11 cellular contexts compared by ENCODE assay signal in genomic region chr19:51607077-51607476, GRCh38. TPM values are rescaled to one million over a fixed set of nuclear protein-coding genes. Genes with fewer than 3 reads are reported as not detected.
A peak's percentile ranks its signal among the peaks of the same experiment; 100 is the strongest.
DNase-seq lines count a peak whose midpoint lies in the region; ATAC-seq and TF ChIP-seq lines count a peak whose summit lies in the region.
"Had no signal": no experiment of that assay in that cellular context is flagged by ENCODE, and none has a peak within 500 bp of the region (broad histone marks: within the 10 kb centered on the region; RNA-seq: fewer than 3 reads in every experiment).

No MANE protein-coding gene starts in this region.

- H3K36me3 ChIP-seq in GM06990 (ENCODE audit: control insufficient read depth, insufficient read depth, low read length) (no peaks in the 10 kb centered on the region), sigmoid colon (no peaks in the 10 kb centered on the region)

- CTCF ChIA-PET in activated CD8-positive, alpha-beta T cell treated with anti-CD3 and anti-CD28 coated beads for 36 hours (lab: Charles Lee) = interaction anchor here (1.4 to 2.7 kb wide), 3 partner anchors 33 to 53 kb away, joined by 3 to 9 read pairs (median 5); no protein-coding TSS in a partner anchor

- TF ChIP-seq CTCF in GM06990 (IDR thresholded peaks at IDR 0.05; ENCODE audit: insufficient read depth, low read length, poor library complexity, severe bottlenecking) = no peak
- no peak for TF ChIP-seq CTCF in activated CD8-positive, alpha-beta T cell treated with anti-CD3 and anti-CD28 coated beads for 36 hours (IDR thresholded peaks at IDR 0.05)
- no peak for TF ChIP-seq CTCF in sigmoid colon (IDR thresholded peaks at IDR 0.05)

- H3K4me3 ChIP-seq in GM06990 (replicated peaks; ENCODE audit: low read depth, low read length) = no peak overlapping the region
- no peak overlapping the region for H3K4me3 ChIP-seq in sigmoid colon
- H3K4me3 ChIP-seq: coronary artery had no signal

- no peak overlapping the region for H3K27ac Mint-ChIP-seq in activated CD8-positive, alpha-beta T cell treated with anti-CD3 and anti-CD28 coated beads for 36 hours
- H3K27ac Mint-ChIP-seq: T-cell had no signal

- peak; percentile 81 for DNase-seq in GM06990 (ENCODE audit: extremely low read depth, insufficient read length)
- peak; percentile 71 for DNase-seq in activated CD8-positive, alpha-beta T cell treated with anti-CD3 and anti-CD28 coated beads for 36 hours
- no peak for DNase-seq in SW480 (ENCODE audit: low spot score)
- no peak for DNase-seq in LoVo (ENCODE audit: low spot score)
- DNase-seq in ACHN = no peak
- no peak for DNase-seq in sigmoid colon
- DNase-seq: IMR-90 had no signal

- no peaks in the 10 kb centered on the region for H3K9me3 ChIP-seq in sigmoid colon

- ATAC-seq in GM19372 (IDR thresholded peaks at IDR 0.05; ENCODE audit: low read depth, unreplicated experiment) = peak; percentile 98
- ATAC-seq in HG03066 (IDR thresholded peaks at IDR 0.05; ENCODE audit: low read depth, unreplicated experiment) = peak; percentile 93
- peak; percentile 92 for ATAC-seq in activated CD8-positive, alpha-beta T cell treated with anti-CD3 and anti-CD28 coated beads for 36 hours

- H3K4me1 Mint-ChIP-seq in activated CD8-positive, alpha-beta T cell treated with anti-CD3 and anti-CD28 coated beads for 36 hours (ENCODE audit: low read depth) = peaks cover 15% of the 10 kb centered on the region

- POLR2A ChIA-PET in activated CD8-positive, alpha-beta T cell treated with anti-CD3 and anti-CD28 coated beads for 36 hours (lab: Charles Lee) = no interaction called here

- no peak overlapping the region for H3K4me3 Mint-ChIP-seq in activated CD8-positive, alpha-beta T cell treated with anti-CD3 and anti-CD28 coated beads for 36 hours
- H3K4me3 Mint-ChIP-seq: T-cell had no signal

- intact Hi-C loops in activated CD8-positive, alpha-beta T cell treated with anti-CD3 and anti-CD28 coated beads for 36 hours (cut with micrococcal nuclease) = no loop called here
- intact Hi-C loops in sigmoid colon (cut with DNase I) = no loop called here

- peaks cover 2% of the 10 kb centered on the region for H3K36me3 Mint-ChIP-seq in activated CD8-positive, alpha-beta T cell treated with anti-CD3 and anti-CD28 coated beads for 36 hours (ENCODE audit: low read depth)

- H3K4me1 ChIP-seq in sigmoid colon = no peaks in the 10 kb centered on the region

- no peak overlapping the region for H3K27ac ChIP-seq in sigmoid colon
- H3K27ac ChIP-seq: coronary artery had no signal

- in situ Hi-C loops in ACHN (cut with HindIII; ENCODE audit: low pct_ligation_motif_present, low pct_unique_long_range_greater_than_20kb, low sequenced_read_pairs) = no loop called here

- no peak for TF ChIP-seq POLR2A in sigmoid colon (IDR thresholded peaks at IDR 0.05)

- peaks cover 20% of the 10 kb centered on the region for H3K27me3 Mint-ChIP-seq in activated CD8-positive, alpha-beta T cell treated with anti-CD3 and anti-CD28 coated beads for 36 hours

- WGBS in sigmoid colon, 2 donors = 47 to 63% methylated on average over 6 of the region's 6 CpGs

- H3K27me3 ChIP-seq in GM06990 (replicated peaks; ENCODE audit: control insufficient read depth, insufficient read depth, low read length) (no peaks in the 10 kb centered on the region), sigmoid colon (peaks cover 0 to 8% (median 0%) of the 10 kb centered on the region in 3 donors)

- H3K9me3 Mint-ChIP-seq in activated CD8-positive, alpha-beta T cell treated with anti-CD3 and anti-CD28 coated beads for 36 hours = peaks cover 6% of the 10 kb centered on the region

- no peak for TF ChIP-seq EP300 in sigmoid colon (IDR thresholded peaks at IDR 0.05)

RNA-seq across cellular contexts. Expression of gene SIGLEC5, which starts 23.1 kb away (rescaled TPM):
- total RNA-seq in activated CD8-positive, alpha-beta T cell treated with anti-CD3 and anti-CD28 coated beads for 36 hours = not detected
- total RNA-seq in sigmoid colon = under 1 TPM; 0.36 to 0.68 (median 0.52) TPM
- not detected for polyA plus RNA-seq in sigmoid colon
- total RNA-seq: IMR-90 had no signal
- polyA plus RNA-seq: IMR-90 had no signal

RNA-seq across cellular contexts. Expression of gene ZNF175, which starts 36.0 kb away (rescaled TPM):
- total RNA-seq in activated CD8-positive, alpha-beta T cell treated with anti-CD3 and anti-CD28 coated beads for 36 hours = 1 to 10 TPM; 6.6 to 8.0 TPM
- total RNA-seq in sigmoid colon = 1 to 10 TPM; 3.3 to 5.8 (median 5.2) TPM
- polyA plus RNA-seq in sigmoid colon = 1 to 10 TPM; 1.4 to 3.6 (median 3.6) TPM

RNA-seq across cellular contexts. Expression of gene SIGLEC14, which starts 39.5 kb away (rescaled TPM):
- not detected for total RNA-seq in activated CD8-positive, alpha-beta T cell treated with anti-CD3 and anti-CD28 coated beads for 36 hours
- total RNA-seq in sigmoid colon = 1 to 10 TPM in 2 of 4 donors, under 1 TPM in 1, not detected in 1; 0.55 to 6.1 (median 5.6) TPM
- 10 to 100 TPM in 1 of 3 donors, 1 to 10 TPM in 2; 1.2 to 10.2 (median 5.3) TPM for polyA plus RNA-seq in sigmoid colon
- total RNA-seq: IMR-90 had no signal
- polyA plus RNA-seq: IMR-90 had no signal

Comparison
In these comparisons a context has a peak if more than half of its experiments do, and no peak if none do; other contexts are left out.
1. DNase-seq: peak in GM06990 (single experiment) and activated CD8-positive, alpha-beta T cell treated with anti-CD3 and anti-CD28 coated beads for 36 hours (single experiment); none in SW480 (single experiment), LoVo (single experiment), ACHN (single experiment) and sigmoid colon (single experiment).
2. Peak in every context shown above with its lines, with median percentiles within 50 percentile points of each other: ATAC-seq.